Comparison of ENCODE assay signal across 14 cellular contexts in the genomic region with DNA sequence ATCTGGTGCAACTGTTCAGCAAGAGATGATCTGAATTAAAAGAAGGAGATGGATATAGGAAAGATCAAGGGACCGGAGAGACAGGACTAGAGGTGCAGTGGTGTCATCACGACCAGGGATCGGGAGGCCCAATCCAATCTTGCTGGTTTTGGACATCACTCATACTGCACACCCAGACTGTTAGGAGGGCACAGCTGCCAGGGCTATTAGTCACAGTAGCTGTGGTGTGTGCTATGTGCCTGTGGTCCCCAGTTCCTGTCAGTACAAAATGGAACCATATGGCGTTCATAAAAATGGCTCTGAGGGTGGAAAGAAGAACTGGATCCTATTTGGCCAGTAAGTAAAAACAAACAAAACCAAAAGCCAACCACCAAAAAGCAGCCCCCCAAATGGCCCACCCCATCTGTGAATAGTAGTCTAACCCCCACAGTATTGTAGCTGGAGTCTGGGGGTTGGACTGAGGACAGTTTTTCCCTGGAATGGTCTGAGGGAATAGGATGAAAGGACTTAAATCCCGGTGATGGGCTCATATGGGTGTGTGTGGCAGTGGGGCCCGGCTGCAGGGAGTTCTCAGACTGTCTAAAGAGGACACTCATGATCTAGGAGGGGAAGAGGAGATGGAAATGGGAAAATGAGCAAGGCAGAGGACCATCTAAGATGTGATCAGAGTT. TPM values are rescaled to one million over a fixed set of nuclear protein-coding genes. Genes with fewer than 3 reads are reported as not detected.
DNase-seq lines count a peak whose midpoint lies in the region; TF ChIP-seq lines count a peak whose summit lies in the region.
"Had no signal": no experiment of that assay in that cellular context is flagged by ENCODE, and none has a peak within 500 bp of the region (broad histone marks: within the 10 kb centered on the region; RNA-seq: fewer than 3 reads in every experiment).

No MANE protein-coding gene starts in this region.

- H3K4me3 Mint-ChIP-seq in Caco-2 (ENCODE audit: unreplicated experiment) (no peak overlapping the region), chondrocyte (ENCODE audit: unreplicated experiment) (no peak overlapping the region)
- H3K4me3 Mint-ChIP-seq: activated CD4-positive, alpha-beta memory T cell treated with anti-CD3 and anti-CD28 coated beads for 36 hours had no signal

- H3K9me3 Mint-ChIP-seq in Caco-2 (ENCODE audit: unreplicated experiment), result no peaks in the 10 kb centered on the region
- no peaks in the 10 kb centered on the region for H3K9me3 Mint-ChIP-seq in chondrocyte (ENCODE audit: low read depth)
- H3K9me3 Mint-ChIP-seq: activated CD4-positive, alpha-beta memory T cell treated with anti-CD3 and anti-CD28 coated beads for 36 hours had no signal

- H3K36me3 ChIP-seq in SJSA1, result peaks cover 87% of the 10 kb centered on the region
- peaks cover 15% of the 10 kb centered on the region for H3K36me3 ChIP-seq in Caco-2 (ENCODE audit: control insufficient read depth, insufficient read depth, low read length)
- H3K36me3 ChIP-seq: breast epithelium had no signal

- CTCF ChIA-PET in Caco-2 (lab: Charles Lee), result no interaction called here

- no peak overlapping the region for H3K27ac Mint-ChIP-seq in Caco-2 (ENCODE audit: unreplicated experiment)
- no peak overlapping the region for H3K27ac Mint-ChIP-seq in chondrocyte (ENCODE audit: unreplicated experiment)
- H3K27ac Mint-ChIP-seq: activated CD4-positive, alpha-beta memory T cell treated with anti-CD3 and anti-CD28 coated beads for 36 hours had no signal

- no peaks in the 10 kb centered on the region for H3K9me3 ChIP-seq in SJSA1 (replicated peaks)
- no peaks in the 10 kb centered on the region for H3K9me3 ChIP-seq in Caco-2
- H3K9me3 ChIP-seq: breast epithelium had no signal

- TF ChIP-seq CTCF in fibroblast of villous mesenchyme (IDR thresholded peaks at IDR 0.05; ENCODE audit: insufficient read depth, low read depth, low read length) (no peak), Caco-2 (IDR thresholded peaks at IDR 0.05; ENCODE audit: insufficient read depth in 1 of 2, low read depth in 1 of 2, low read length in 1 of 2, severe bottlenecking in 1 of 2, unreplicated experiment in 1 of 2) (no peak), chondrocyte (IDR thresholded peaks at IDR 0.05) (no peak)

- intact Hi-C loops in Caco-2 (cut with micrococcal nuclease; ENCODE audit: unreplicated experiment), result no loop called here

- DNase-seq in A172 (ENCODE audit: low spot score) (peak; percentile 50), H4 (ENCODE audit: low spot score) (peak; percentile 48), SJSA1 (ENCODE audit: low read depth in 1 of 2, low spot score in 2 of 2) (peak; percentile 91), fibroblast of villous mesenchyme (ENCODE audit: low read depth) (peak; percentile 31), Caco-2 (no peak), chondrocyte (ENCODE audit: low spot score) (no peak), NOMO-1 treated with DMSO at 0.1 percent for 48 hours (lab: John Stamatoyannopoulos, UW; ENCODE audit: unreplicated experiment) (no peak), OCI-M2 (lab: John Stamatoyannopoulos, UW; ENCODE audit: unreplicated experiment) (no peak)
- DNase-seq: activated CD4-positive, alpha-beta memory T cell treated with anti-CD3 and anti-CD28 coated beads for 36 hours; DMS79; NCI-H526; T1000 had no signal

- H3K4me1 Mint-ChIP-seq in Caco-2 (ENCODE audit: low read depth, unreplicated experiment) (no peaks in the 10 kb centered on the region), chondrocyte (ENCODE audit: low read depth) (peaks cover 16% of the 10 kb centered on the region)

- H3K27me3 ChIP-seq in SJSA1 (replicated peaks) (no peaks in the 10 kb centered on the region), Caco-2 (replicated peaks; ENCODE audit: control insufficient read depth, insufficient read depth, low read length) (no peaks in the 10 kb centered on the region)
- H3K27me3 ChIP-seq: breast epithelium had no signal

- no peak overlapping the region for H3K4me3 ChIP-seq in SJSA1
- H3K4me3 ChIP-seq in fibroblast of villous mesenchyme (ENCODE audit: low read depth, low read length), result no peak overlapping the region
- no peak overlapping the region for H3K4me3 ChIP-seq in Caco-2 (ENCODE audit: low read depth, low read length)
- H3K4me3 ChIP-seq: breast epithelium had no signal

- H3K27ac ChIP-seq in SJSA1, result peak overlapping the region; percentile 43
- H3K27ac ChIP-seq: breast epithelium had no signal

- H3K36me3 Mint-ChIP-seq in Caco-2 (ENCODE audit: insufficient read depth, unreplicated experiment), result peaks cover 30% of the 10 kb centered on the region
- H3K36me3 Mint-ChIP-seq in chondrocyte (ENCODE audit: low read depth), result peaks cover 23% of the 10 kb centered on the region

- H3K4me1 ChIP-seq in SJSA1 (replicated peaks) (peaks cover 56% of the 10 kb centered on the region), Caco-2 (no peaks in the 10 kb centered on the region)
- H3K4me1 ChIP-seq: breast epithelium had no signal

- BruUV-seq in Caco-2 (replicated peaks; lab: Mats Ljungman, UMichigan), result no TSS peak

- POLR2A ChIA-PET in Caco-2 (lab: Charles Lee), result interaction anchor here (0.6 to 0.7 kb wide), 2 partner anchors 10 to 256 kb away, joined by 4 to 9 read pairs; no protein-coding TSS in a partner anchor

- H3K27me3 Mint-ChIP-seq in Caco-2 (ENCODE audit: insufficient read depth, unreplicated experiment), result no peaks in the 10 kb centered on the region
- no peaks in the 10 kb centered on the region for H3K27me3 Mint-ChIP-seq in chondrocyte (ENCODE audit: low read depth)
- H3K27me3 Mint-ChIP-seq: activated CD4-positive, alpha-beta memory T cell treated with anti-CD3 and anti-CD28 coated beads for 36 hours had no signal

RNA-seq across cellular contexts. Expression of gene NNAT, which starts 9.3 kb away (rescaled TPM):
- total RNA-seq in A172 (2014; rRNA removed; shearing (Covaris generic)), result not detected in 2 replicates
- total RNA-seq in H4 (2014; rRNA removed; shearing (Covaris generic)), result not detected in 2 replicates
- total RNA-seq in SJSA1 (2014; rRNA removed; shearing (Covaris generic)), result not detected in 2 replicates
- 1.3 and 1.6 TPM in 2 replicates for total RNA-seq in fibroblast of villous mesenchyme
- total RNA-seq in Caco-2 (2022), result not detected in 2 replicates
- total RNA-seq in chondrocyte, result 1.4 to 3.1 TPM (median 2.7 TPM) in 3 replicates
- total RNA-seq: lung microvascular endothelial cell had no signal

RNA-seq across cellular contexts. Expression of gene BLCAP, which starts 15.9 kb away (rescaled TPM):
- 32.0 and 32.3 TPM in 2 replicates for total RNA-seq in A172 (2014; rRNA removed; shearing (Covaris generic))
- 37.1 and 50.3 TPM in 2 replicates for total RNA-seq in H4 (2014; rRNA removed; shearing (Covaris generic))
- 93.1 and 102 TPM in 2 replicates for total RNA-seq in SJSA1 (2014; rRNA removed; shearing (Covaris generic))
- total RNA-seq in fibroblast of villous mesenchyme (37.7 and 55.7 TPM in 2 replicates), Caco-2 (2022) (123 and 129 TPM in 2 replicates), chondrocyte (56.6 to 66.2 TPM (median 65.1 TPM) in 3 replicates)

Comparison
In these comparisons a context has a peak if more than half of its experiments do, and no peak if none do; other contexts are left out.
1. DNase-seq: peak in A172 (single experiment), H4 (single experiment), SJSA1 (2 of 2) and fibroblast of villous mesenchyme (single experiment); none in Caco-2 (0 of 2), chondrocyte (single experiment), NOMO-1 treated with DMSO at 0.1 percent for 48 hours (single experiment) and OCI-M2 (single experiment).